ENCODE assay signal across 1 cellular context in the genomic region with DNA sequence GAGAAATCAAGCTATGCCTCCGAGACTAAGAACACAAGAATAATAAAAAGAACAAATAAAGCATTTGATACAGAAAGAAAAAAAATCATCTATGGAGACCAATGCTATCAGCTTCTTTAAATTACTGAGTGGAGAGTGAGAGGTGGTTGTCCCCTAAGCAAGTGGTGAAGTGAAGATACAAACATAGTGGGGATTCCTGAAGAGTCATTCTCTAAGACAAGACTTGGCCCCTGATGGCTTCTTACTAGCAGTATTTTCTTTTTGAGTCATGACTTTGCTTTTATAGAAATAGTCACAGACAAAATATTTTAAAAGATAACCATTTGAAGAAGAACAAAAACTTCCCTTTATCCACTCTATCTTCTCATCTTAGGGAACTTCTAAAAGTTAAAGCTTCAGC.
TF ChIP-seq lines count a peak whose summit lies in the region.

No MANE protein-coding gene starts in this region.

TF ChIP-seq in SK-N-SH, 30 proteins besides CTCF, POLR2A, EP300 and RAD21 (continued from another document):
- TF ChIP-seq NRF1 (IDR thresholded peaks at IDR 0.05; ENCODE audit: low read depth, low read length) (no peak), USF1 (IDR thresholded peaks at IDR 0.05; ENCODE audit: borderline replicate concordance, low read depth) (no peak), SIN3A (IDR thresholded peaks at IDR 0.05; ENCODE audit: borderline replicate concordance, low read depth, low read length) (no peak), SMC3 (IDR thresholded peaks at IDR 0.05; ENCODE audit: low read depth, low read length) (no peak), IRF3 (IDR thresholded peaks at IDR 0.05; ENCODE audit: low read depth, low read length) (no peak)
- TF ChIP-seq, protein P1, sequence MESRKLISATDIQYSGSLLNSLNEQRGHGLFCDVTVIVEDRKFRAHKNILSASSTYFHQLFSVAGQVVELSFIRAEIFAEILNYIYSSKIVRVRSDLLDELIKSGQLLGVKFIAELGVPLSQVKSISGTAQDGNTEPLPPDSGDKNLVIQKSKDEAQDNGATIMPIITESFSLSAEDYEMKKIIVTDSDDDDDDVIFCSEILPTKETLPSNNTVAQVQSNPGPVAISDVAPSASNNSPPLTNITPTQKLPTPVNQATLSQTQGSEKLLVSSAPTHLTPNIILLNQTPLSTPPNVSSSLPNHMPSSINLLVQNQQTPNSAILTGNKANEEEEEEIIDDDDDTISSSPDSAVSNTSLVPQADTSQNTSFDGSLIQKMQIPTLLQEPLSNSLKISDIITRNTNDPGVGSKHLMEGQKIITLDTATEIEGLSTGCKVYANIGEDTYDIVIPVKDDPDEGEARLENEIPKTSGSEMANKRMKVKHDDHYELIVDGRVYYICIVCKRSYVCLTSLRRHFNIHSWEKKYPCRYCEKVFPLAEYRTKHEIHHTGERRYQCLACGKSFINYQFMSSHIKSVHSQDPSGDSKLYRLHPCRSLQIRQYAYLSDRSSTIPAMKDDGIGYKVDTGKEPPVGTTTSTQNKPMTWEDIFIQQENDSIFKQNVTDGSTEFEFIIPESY (IDR thresholded peaks at IDR 0.05; ENCODE audit: borderline replicate concordance, low read depth), result no peak
